In genomic region chr2:38571186-38571585, GRCh38 we compare ENCODE assay signal across 29 cellular contexts. TPM values are rescaled to one million over a fixed set of nuclear protein-coding genes. Genes with fewer than 3 reads are reported as not detected.
A peak's percentile ranks its signal among the peaks of the same experiment; 100 is the strongest.
DNase-seq lines count a peak whose midpoint lies in the region; ATAC-seq and TF ChIP-seq lines count a peak whose summit lies in the region.
"Had no signal": no experiment of that assay in that cellular context is flagged by ENCODE, and none has a peak within 500 bp of the region (broad histone marks: within the 10 kb centered on the region; RNA-seq: fewer than 3 reads in every experiment).

No MANE protein-coding gene starts in this region.

- peak; percentile 42 for ATAC-seq in activated CD8-positive, alpha-beta T cell treated with anti-CD3 and anti-CD28 coated beads for 36 hours
- ATAC-seq in activated CD8-positive, alpha-beta T cell treated with anti-CD3 and anti-CD28 coated beads, Interleukin-2, amount 10 ng/mL, durations not matched to agents 7 days and 5 days = no peak
- ATAC-seq in naive thymus-derived CD4-positive, alpha-beta T cell = peak; percentile 29
- ATAC-seq: HCT116, Right ventricle myocardium inferior, SK-N-SH treated with all-trans-retinoic acid at 6 μM for 48 hours had no signal

- CTCF ChIA-PET in activated CD8-positive, alpha-beta T cell treated with anti-CD3 and anti-CD28 coated beads for 36 hours (lab: Charles Lee) = interaction anchor here (1.1 to 2.0 kb wide), 4 partner anchors 9 to 170 kb away, joined by 3 to 9 read pairs (median 6); no protein-coding TSS in a partner anchor
- CTCF ChIA-PET in activated CD8-positive, alpha-beta T cell treated with anti-CD3 and anti-CD28 coated beads, Interleukin-2, amount 10 ng/mL, durations not matched to agents 7 days and 5 days (lab: Charles Lee) = interaction anchor here (3.6 kb wide), 1 partner anchor 11 kb away, joined by 27 read pairs; no protein-coding TSS in a partner anchor
- CTCF ChIA-PET in CD8-positive, alpha-beta memory T cell (lab: Charles Lee) = no interaction called here
- CTCF ChIA-PET in naive thymus-derived CD4-positive, alpha-beta T cell (lab: Charles Lee) = interaction anchor here (0.6 to 1.2 kb wide), 2 partner anchors 11 to 32 kb away, joined by 3 read pairs; no protein-coding TSS in a partner anchor

- H3K4me3 Mint-ChIP-seq in activated CD8-positive, alpha-beta T cell treated with anti-CD3 and anti-CD28 coated beads for 36 hours = no peak overlapping the region
- no peak overlapping the region for H3K4me3 Mint-ChIP-seq in activated CD8-positive, alpha-beta T cell treated with anti-CD3 and anti-CD28 coated beads, Interleukin-2, amount 10 ng/mL, durations not matched to agents 7 days and 5 days
- H3K4me3 Mint-ChIP-seq in CD8-positive, alpha-beta memory T cell = no peak overlapping the region
- H3K4me3 Mint-ChIP-seq in naive thymus-derived CD4-positive, alpha-beta T cell = no peak overlapping the region
- H3K4me3 Mint-ChIP-seq: CD14-positive monocyte, IgD-negative memory B cell had no signal

- no peaks in the 10 kb centered on the region for H3K27me3 Mint-ChIP-seq in activated CD8-positive, alpha-beta T cell treated with anti-CD3 and anti-CD28 coated beads for 36 hours
- no peaks in the 10 kb centered on the region for H3K27me3 Mint-ChIP-seq in activated CD8-positive, alpha-beta T cell treated with anti-CD3 and anti-CD28 coated beads, Interleukin-2, amount 10 ng/mL, durations not matched to agents 7 days and 5 days (ENCODE audit: low read depth)
- no peaks in the 10 kb centered on the region for H3K27me3 Mint-ChIP-seq in CD8-positive, alpha-beta memory T cell
- no peaks in the 10 kb centered on the region for H3K27me3 Mint-ChIP-seq in naive thymus-derived CD4-positive, alpha-beta T cell
- H3K27me3 Mint-ChIP-seq: IgD-negative memory B cell had no signal

- H3K36me3 ChIP-seq in CD8-positive, alpha-beta memory T cell (ENCODE audit: insufficient read depth, low read length) = peaks cover 31% of the 10 kb centered on the region
- peaks cover 10 to 34% (median 25%) of the 10 kb centered on the region in 3 experiments for H3K36me3 ChIP-seq in naive thymus-derived CD4-positive, alpha-beta T cell (ENCODE audit: control insufficient read depth in 2 of 3, insufficient read depth in 3 of 3, low read length in 3 of 3)

- H3K27ac ChIP-seq in CD8-positive, alpha-beta memory T cell (ENCODE audit: low read depth, low read length) = no peak overlapping the region
- peak overlapping the region; percentile 55 for H3K27ac ChIP-seq in VCaP
- no peak overlapping the region for H3K27ac ChIP-seq in naive thymus-derived CD4-positive, alpha-beta T cell (ENCODE audit: low read depth, low read length)
- H3K27ac ChIP-seq: PC-9, SJCRH30 had no signal

- H3K27me3 ChIP-seq in CD8-positive, alpha-beta memory T cell (ENCODE audit: insufficient read depth, low read length, poor library complexity, severe bottlenecking) = no peaks in the 10 kb centered on the region
- H3K27me3 ChIP-seq in naive thymus-derived CD4-positive, alpha-beta T cell (ENCODE audit: control insufficient read depth in 2 of 2, insufficient read depth in 2 of 2, low read length in 2 of 2) = no peaks in the 10 kb centered on the region
- H3K27me3 ChIP-seq: BE2C, SJCRH30 had no signal

- H3K9me3 Mint-ChIP-seq in activated CD8-positive, alpha-beta T cell treated with anti-CD3 and anti-CD28 coated beads for 36 hours = no peaks in the 10 kb centered on the region
- H3K9me3 Mint-ChIP-seq in activated CD8-positive, alpha-beta T cell treated with anti-CD3 and anti-CD28 coated beads, Interleukin-2, amount 10 ng/mL, durations not matched to agents 7 days and 5 days (ENCODE audit: insufficient read depth) = no peaks in the 10 kb centered on the region
- no peaks in the 10 kb centered on the region for H3K9me3 Mint-ChIP-seq in CD8-positive, alpha-beta memory T cell
- H3K9me3 Mint-ChIP-seq in naive thymus-derived CD4-positive, alpha-beta T cell = peaks cover 0 to 1% (median 0%) of the 10 kb centered on the region in 11 donors
- H3K9me3 Mint-ChIP-seq: CD14-positive monocyte, IgD-negative memory B cell had no signal

- no peak for TF ChIP-seq CTCF in activated CD8-positive, alpha-beta T cell treated with anti-CD3 and anti-CD28 coated beads for 36 hours (IDR thresholded peaks at IDR 0.05)
- no peak for TF ChIP-seq CTCF in VCaP (conservative IDR thresholded peaks at IDR 0.05)

- intact Hi-C loops in activated CD8-positive, alpha-beta T cell treated with anti-CD3 and anti-CD28 coated beads for 36 hours (cut with micrococcal nuclease) = no loop called here
- intact Hi-C loops in naive thymus-derived CD4-positive, alpha-beta T cell (cut with micrococcal nuclease) = no loop called here

- peaks cover 16% of the 10 kb centered on the region for H3K4me1 Mint-ChIP-seq in activated CD8-positive, alpha-beta T cell treated with anti-CD3 and anti-CD28 coated beads for 36 hours (ENCODE audit: low read depth)
- H3K4me1 Mint-ChIP-seq in activated CD8-positive, alpha-beta T cell treated with anti-CD3 and anti-CD28 coated beads, Interleukin-2, amount 10 ng/mL, durations not matched to agents 7 days and 5 days (ENCODE audit: low read depth) = no peaks in the 10 kb centered on the region
- H3K4me1 Mint-ChIP-seq in CD8-positive, alpha-beta memory T cell = peaks cover 27 to 50% (median 49%) of the 10 kb centered on the region in 3 donors
- peaks cover 0 to 14% (median 0%) of the 10 kb centered on the region in 7 donors for H3K4me1 Mint-ChIP-seq in naive thymus-derived CD4-positive, alpha-beta T cell
- H3K4me1 Mint-ChIP-seq: IgD-negative memory B cell had no signal

- POLR2A ChIA-PET in activated CD8-positive, alpha-beta T cell treated with anti-CD3 and anti-CD28 coated beads for 36 hours (lab: Charles Lee) = interaction anchor here (0.7 kb wide), 1 partner anchor 191 kb away, joined by 3 read pairs; no protein-coding TSS in a partner anchor
- POLR2A ChIA-PET in activated CD8-positive, alpha-beta T cell treated with anti-CD3 and anti-CD28 coated beads, Interleukin-2, amount 10 ng/mL, durations not matched to agents 7 days and 5 days (lab: Charles Lee) = interaction anchor here (0.6 to 1.5 kb wide), 2 partner anchors 180 to 236 kb away, joined by 3 to 5 read pairs; partner anchors contain the start of gene SRSF7
- POLR2A ChIA-PET in CD8-positive, alpha-beta memory T cell (lab: Charles Lee) = no interaction called here
- POLR2A ChIA-PET in naive thymus-derived CD4-positive, alpha-beta T cell (lab: Charles Lee) = no interaction called here

- no peak overlapping the region for H3K4me3 ChIP-seq in CD8-positive, alpha-beta memory T cell (ENCODE audit: low read length)
- no peak overlapping the region for H3K4me3 ChIP-seq in naive thymus-derived CD4-positive, alpha-beta T cell (ENCODE audit: low read length)
- H3K4me3 ChIP-seq: PC-9, SJCRH30 had no signal

- H3K4me1 ChIP-seq in CD8-positive, alpha-beta memory T cell (ENCODE audit: insufficient read depth, low read length) = no peaks in the 10 kb centered on the region
- peaks cover 0 to 10% of the 10 kb centered on the region in 2 donors for H3K4me1 ChIP-seq in naive thymus-derived CD4-positive, alpha-beta T cell (ENCODE audit: control insufficient read depth in 2 of 2, insufficient read depth in 2 of 2, low read length in 2 of 2)
- H3K4me1 ChIP-seq: BE2C, SJCRH30 had no signal

- no peak for DNase-seq in activated CD8-positive, alpha-beta T cell treated with anti-CD3 and anti-CD28 coated beads for 36 hours
- no peak for DNase-seq in activated CD8-positive, alpha-beta T cell treated with anti-CD3 and anti-CD28 coated beads, Interleukin-2, amount 10 ng/mL, durations not matched to agents 7 days and 5 days
- DNase-seq in CD8-positive, alpha-beta memory T cell = peak in 1 of 5 donors; percentile 18
- no peak for DNase-seq in naive thymus-derived CD4-positive, alpha-beta T cell
- DNase-seq in HK-2 (ENCODE audit: unreplicated experiment) = no peak
- DNase-seq in NCI-H2029 treated with DMSO at 0.1 percent for 48 hours (lab: John Stamatoyannopoulos, UW) = no peak
- no peak for DNase-seq in stimulated activated CD4-positive, alpha-beta T cell treated with anti-CD3 and anti-CD28 coated beads, Interleukin-4, amount 100 ng/mL, for 1 hour
- DNase-seq: ACHN; BE2C; Caco-2; DMS 273 treated with DMSO at 0.1 percent for 48 hours; DMS79; EL; GF-D8; NCI-H1092; NCI-H1436; NCI-H187 treated with DMSO at 0.1 percent for 48 hours; NCI-H2107; NCI-H524 treated with DMSO at 0.1 percent for 48 hours; NCI-H774; NK-92 treated with Interleukin-12 subunit alpha and Interleukin-12 subunit beta, amount 100 ng/mL, for 24 hours; PC-9; SJCRH30 had no signal

- H3K36me3 Mint-ChIP-seq in activated CD8-positive, alpha-beta T cell treated with anti-CD3 and anti-CD28 coated beads for 36 hours (ENCODE audit: low read depth) = peaks cover 25% of the 10 kb centered on the region
- peaks cover 27% of the 10 kb centered on the region for H3K36me3 Mint-ChIP-seq in activated CD8-positive, alpha-beta T cell treated with anti-CD3 and anti-CD28 coated beads, Interleukin-2, amount 10 ng/mL, durations not matched to agents 7 days and 5 days (ENCODE audit: low read depth)
- H3K36me3 Mint-ChIP-seq in CD8-positive, alpha-beta memory T cell = peaks cover 0 to 78% (median 6%) of the 10 kb centered on the region in 3 donors
- peaks cover 0 to 32% (median 10%) of the 10 kb centered on the region in 5 donors for H3K36me3 Mint-ChIP-seq in naive thymus-derived CD4-positive, alpha-beta T cell

- no peaks in the 10 kb centered on the region for H3K9me3 ChIP-seq in CD8-positive, alpha-beta memory T cell (ENCODE audit: low read length)
- H3K9me3 ChIP-seq in naive thymus-derived CD4-positive, alpha-beta T cell (ENCODE audit: control insufficient read depth in 2 of 3, low read length in 3 of 3) = no peaks in the 10 kb centered on the region
- H3K9me3 ChIP-seq: BE2C, Caco-2, SJCRH30 had no signal

- H3K27ac Mint-ChIP-seq in activated CD8-positive, alpha-beta T cell treated with anti-CD3 and anti-CD28 coated beads for 36 hours = no peak overlapping the region
- no peak overlapping the region for H3K27ac Mint-ChIP-seq in activated CD8-positive, alpha-beta T cell treated with anti-CD3 and anti-CD28 coated beads, Interleukin-2, amount 10 ng/mL, durations not matched to agents 7 days and 5 days
- H3K27ac Mint-ChIP-seq in CD8-positive, alpha-beta memory T cell = peak overlapping the region in 6 of 8 donors; percentile 8 to 87 (median 47)
- no peak overlapping the region for H3K27ac Mint-ChIP-seq in naive thymus-derived CD4-positive, alpha-beta T cell
- H3K27ac Mint-ChIP-seq: IgD-negative memory B cell had no signal

RNA-seq across cellular contexts. Expression of gene HNRNPLL, which starts 31.5 kb away (rescaled TPM):
- total RNA-seq in activated CD8-positive, alpha-beta T cell treated with anti-CD3 and anti-CD28 coated beads for 36 hours = 10 to 100 TPM; 54.9 to 55.3 TPM
- total RNA-seq in activated CD8-positive, alpha-beta T cell treated with anti-CD3 and anti-CD28 coated beads, Interleukin-2, amount 10 ng/mL, durations not matched to agents 7 days and 5 days = 10 to 100 TPM; 46.5 to 46.6 TPM
- 10 to 100 TPM; 77.4 to 80.8 TPM for total RNA-seq in CD8-positive, alpha-beta memory T cell
- 65.4 TPM for polyA plus RNA-seq in CD8-positive, alpha-beta memory T cell
- 10 to 100 TPM; 10.1 to 66.8 (median 30.2) TPM for total RNA-seq in naive thymus-derived CD4-positive, alpha-beta T cell
- polyA plus RNA-seq in naive thymus-derived CD4-positive, alpha-beta T cell = 10 to 100 TPM; 14.1 to 16.4 TPM

Comparison
In these comparisons a context has a peak if more than half of its experiments do, and no peak if none do; other contexts are left out.
1. H3K27ac Mint-ChIP-seq: peak in CD8-positive, alpha-beta memory T cell (6 of 8); none in activated CD8-positive, alpha-beta T cell treated with anti-CD3 and anti-CD28 coated beads for 36 hours (single experiment), activated CD8-positive, alpha-beta T cell treated with anti-CD3 and anti-CD28 coated beads, Interleukin-2, amount 10 ng/mL, durations not matched to agents 7 days and 5 days (single experiment) and naive thymus-derived CD4-positive, alpha-beta T cell (0 of 9).
2. POLR2A ChIA-PET loops: an anchor here in activated CD8-positive, alpha-beta T cell treated with anti-CD3 and anti-CD28 coated beads for 36 hours (0.7 kb wide) and activated CD8-positive, alpha-beta T cell treated with anti-CD3 and anti-CD28 coated beads, Interleukin-2, amount 10 ng/mL, durations not matched to agents 7 days and 5 days (0.6 to 1.5 kb wide); none called in CD8-positive, alpha-beta memory T cell and naive thymus-derived CD4-positive, alpha-beta T cell.